8 cellular contexts compared by ENCODE assay signal in genomic region chr1:89483010-89483756, GRCh38. TPM values are rescaled to one million over a fixed set of nuclear protein-coding genes. Genes with fewer than 3 reads are reported as not detected.
A peak's percentile ranks its signal among the peaks of the same experiment; 100 is the strongest.
DNase-seq lines count a peak whose midpoint lies in the region; ATAC-seq, FAIRE-seq and TF ChIP-seq lines count a peak whose summit lies in the region.

No MANE protein-coding gene starts in this region.

- no peak overlapping the region for H3K14ac ChIP-seq in neuronal stem cell (ENCODE audit: low read length)

- TF ChIP-seq EP300 in A549 (IDR thresholded peaks at IDR 0.05), result no peak

- H3K27ac ChIP-seq in A549 (no peak overlapping the region), neuronal stem cell (replicated peaks; ENCODE audit: low read length) (no peak overlapping the region), substantia nigra (ENCODE audit: low read depth, low read length, poor library complexity, severe bottlenecking) (no peak overlapping the region)

- H3K79me2 ChIP-seq in Loucy (ENCODE audit: insufficient read depth, low read length), result no peaks in the 10 kb centered on the region

- H4K20me1 ChIP-seq in Loucy (ENCODE audit: insufficient read depth, low read length, poor library complexity, severe bottlenecking), result no peaks in the 10 kb centered on the region

- H3K4me3 ChIP-seq in A549, result no peak overlapping the region
- peak overlapping the region; percentile 15 for H3K4me3 ChIP-seq in Loucy (ENCODE audit: low read length, poor library complexity, severe bottlenecking)
- H3K4me3 ChIP-seq in fibroblast of the aortic adventitia (ENCODE audit: low read depth, low read length), result no peak overlapping the region
- no peak overlapping the region for H3K4me3 ChIP-seq in neuronal stem cell (ENCODE audit: low read length in 2 of 2)

- no peaks in the 10 kb centered on the region for H3K79me1 ChIP-seq in neuronal stem cell (ENCODE audit: low read depth, low read length)

- H3K27me3 ChIP-seq in Loucy (ENCODE audit: insufficient read depth, low read length, poor library complexity, severe bottlenecking) (peaks cover 18% of the 10 kb centered on the region), neuronal stem cell (ENCODE audit: control insufficient read depth in 3 of 3, insufficient read depth in 3 of 3, low read depth in 1 of 3, low read length in 3 of 3) (peaks cover 0 to 7% (median 0%) of the 10 kb centered on the region in 3 experiments)

- no peak overlapping the region for H3K4me2 ChIP-seq in A549
- peak overlapping the region; percentile 52 for H3K4me2 ChIP-seq in Loucy (ENCODE audit: low read depth, low read length, poor library complexity, severe bottlenecking)
- H3K4me2 ChIP-seq in neuronal stem cell (ENCODE audit: insufficient read depth, low read length, poor library complexity, severe bottlenecking), result no peak overlapping the region

- H2BK5ac ChIP-seq in neuronal stem cell (ENCODE audit: low read length), result no peak overlapping the region

- H2AFZ ChIP-seq in Loucy (ENCODE audit: low read length) (no peak overlapping the region), neuronal stem cell (ENCODE audit: low read length) (no peak overlapping the region)

- no peak overlapping the region for H3K23ac ChIP-seq in neuronal stem cell (ENCODE audit: low read depth, low read length, poor library complexity)

- H3K36me3 ChIP-seq in Loucy (ENCODE audit: insufficient read depth, low read length), result no peaks in the 10 kb centered on the region
- no peaks in the 10 kb centered on the region for H3K36me3 ChIP-seq in neuronal stem cell (replicated peaks in 1 of 2; ENCODE audit: control insufficient read depth in 2 of 2, insufficient read depth in 2 of 2, low read length in 2 of 2)

- H3K4me1 ChIP-seq in A549 (no peaks in the 10 kb centered on the region), Loucy (ENCODE audit: insufficient read depth, low read length, poor library complexity, severe bottlenecking) (peaks cover 41% of the 10 kb centered on the region), neuronal stem cell (ENCODE audit: control insufficient read depth in 2 of 2, insufficient read depth in 1 of 2, low read depth in 1 of 2, low read length in 2 of 2) (no peaks in the 10 kb centered on the region)

- FAIRE-seq in A549 (lab: Jason Lieb, UNC), result no peak

- 27% methylated on average over 3 of the region's 3 CpGs for WGBS in A549 (ENCODE audit: missing lambda C conversion rate)
- WGBS in neuronal stem cell (ENCODE audit: extremely low coverage in 2 of 2, insufficient read length in 2 of 2, insufficient replicate concordance in 1 of 2), 2 donors, result no CpG with 5 or more reads among the region's 3 CpGs

- no peak overlapping the region for H2BK12ac ChIP-seq in neuronal stem cell (ENCODE audit: low read length)

- H4K91ac ChIP-seq in neuronal stem cell (ENCODE audit: low read depth, low read length, poor library complexity), result no peak overlapping the region

- peak; percentile 75 for TF ChIP-seq CTCF in A549 (IDR thresholded peaks at IDR 0.05)
- peak; percentile 91 for TF ChIP-seq CTCF in Loucy (conservative IDR thresholded peaks at IDR 0.05; ENCODE audit: low read length)
- peak; percentile 80 for TF ChIP-seq CTCF in fibroblast of the aortic adventitia (IDR thresholded peaks at IDR 0.05; ENCODE audit: insufficient read depth, low read length)

- CTCF ChIA-PET in A549 (lab: Yijun Ruan, JAX), result interaction anchor here (0.5 to 7.9 kb wide), 18 partner anchors 11 to 568 kb away, joined by 3 to 42 read pairs (median 4); no protein-coding TSS in a partner anchor

- TF ChIP-seq POLR2A in A549 (IDR thresholded peaks at IDR 0.05; ENCODE audit: low read length), result no peak

- ATAC-seq in A549 (peak; percentile 92 to 95), GM18907 (IDR thresholded peaks at IDR 0.05; ENCODE audit: unreplicated experiment) (peak; percentile 64)

- no peak overlapping the region for H4K8ac ChIP-seq in neuronal stem cell (ENCODE audit: low read depth, low read length)

- H2BK120ac ChIP-seq in neuronal stem cell (ENCODE audit: low read depth, low read length), result no peak overlapping the region

- H3K4ac ChIP-seq in neuronal stem cell (ENCODE audit: low read length), result no peak overlapping the region

- POLR2A ChIA-PET in A549 (lab: Yijun Ruan, JAX), result no interaction called here

- no peak overlapping the region for H2BK15ac ChIP-seq in neuronal stem cell (ENCODE audit: low read length)

- H3K9me3 ChIP-seq in A549 (no peaks in the 10 kb centered on the region), Loucy (ENCODE audit: insufficient read depth, low read depth, low read length) (no peaks in the 10 kb centered on the region; the same call in none of the 2 replicates), neuronal stem cell (replicated peaks in 1 of 2; ENCODE audit: control insufficient read depth in 2 of 2, insufficient read depth in 1 of 2, low read depth in 1 of 2, low read length in 2 of 2) (peaks cover 0 to 4% of the 10 kb centered on the region in 2 donors)

- peak; percentile 33 to 77 for DNase-seq in A549 (ENCODE audit: low read depth in 1 of 2, low spot score in 1 of 2)
- peak; percentile 87 for DNase-seq in RKO (ENCODE audit: low spot score)
- peak; percentile 46 for DNase-seq in activated T-helper 1 cell treated with Interleukin-2 at 50 U/mL for 16 hours (ENCODE audit: low read depth)
- DNase-seq in fibroblast of the aortic adventitia (ENCODE audit: low read depth), result peak; percentile 87
- DNase-seq in neuronal stem cell (ENCODE audit: low spot score), result peak; percentile 71
- peak in 42 of 49 donors; percentile 4 to 86 (median 54) for DNase-seq in substantia nigra (lab: John Stamatoyannopoulos, UW)

- H3K9ac ChIP-seq in Loucy (ENCODE audit: low read depth, low read length, poor library complexity, severe bottlenecking) (no peak overlapping the region), neuronal stem cell (ENCODE audit: low read depth, low read length, poor library complexity) (no peak overlapping the region)

- H3K18ac ChIP-seq in neuronal stem cell (ENCODE audit: low read length), result no peak overlapping the region

- H3K9me2 ChIP-seq in Loucy (replicated peaks; ENCODE audit: low read depth, low read length), result no peaks in the 10 kb centered on the region

- H2AK5ac ChIP-seq in neuronal stem cell (ENCODE audit: low read depth, low read length), result no peak overlapping the region

- peak; percentile 70 for TF ChIP-seq RAD21 in A549 (conservative IDR thresholded peaks at IDR 0.05 in 1 of 2, IDR thresholded peaks at IDR 0.05 in 1 of 2)

- peaks cover 8% of the 10 kb centered on the region for H3F3A ChIP-seq in Loucy (ENCODE audit: low read depth)

TF ChIP-seq in A549, 52 proteins besides CTCF, POLR2A, EP300 and RAD21:
- TF ChIP-seq SMC3 (IDR thresholded peaks at IDR 0.05), result peak; percentile 72
- TF ChIP-seq FOSB (CRISPR knock-in tag; IDR thresholded peaks at IDR 0.05), result no peak
- no peak for TF ChIP-seq REST (IDR thresholded peaks at IDR 0.05)
- TF ChIP-seq KDM1A (IDR thresholded peaks at IDR 0.05; ENCODE audit: low read depth), result no peak

RNA-seq across cellular contexts. Expression of gene LRRC8B, which starts 41.4 kb away (rescaled TPM):
- 10.3 and 11.1 TPM in 2 replicates for polyA plus RNA-seq in A549 (2011; rRNA removed)
- polyA plus RNA-seq in A549 (2012; cell fraction: cytosol; rRNA removed), result 2.5 and 3.9 TPM in 2 replicates
- 2.1 and 2.7 TPM in 2 replicates for polyA plus RNA-seq in A549 (2012; cell fraction: nucleus; rRNA removed)
- 3.2 to 3.3 TPM (median 3.2 TPM) in 3 replicates for polyA plus RNA-seq in A549 (2017; fragmentation: RNase III; extraction: RNeasy Plus Mini Kit Qiagen cat#74134 plus additional on column Dnase treatment)
- 23.4 and 29.1 TPM in 2 replicates for polyA minus RNA-seq in A549 (2011; rRNA and poly(A)+ RNA removed)
- 0.41 and 2.5 TPM in 2 replicates for total RNA-seq in fibroblast of the aortic adventitia (ENCODE audit: low replicate concordance)
- polyA plus RNA-seq in neuronal stem cell (2013, experiment 1 of 2), result 14.1 TPM
- polyA plus RNA-seq in neuronal stem cell (2013, experiment 2 of 2), result 15.2 TPM
